Comparison of ENCODE assay signal across 11 cellular contexts in the genomic region with DNA sequence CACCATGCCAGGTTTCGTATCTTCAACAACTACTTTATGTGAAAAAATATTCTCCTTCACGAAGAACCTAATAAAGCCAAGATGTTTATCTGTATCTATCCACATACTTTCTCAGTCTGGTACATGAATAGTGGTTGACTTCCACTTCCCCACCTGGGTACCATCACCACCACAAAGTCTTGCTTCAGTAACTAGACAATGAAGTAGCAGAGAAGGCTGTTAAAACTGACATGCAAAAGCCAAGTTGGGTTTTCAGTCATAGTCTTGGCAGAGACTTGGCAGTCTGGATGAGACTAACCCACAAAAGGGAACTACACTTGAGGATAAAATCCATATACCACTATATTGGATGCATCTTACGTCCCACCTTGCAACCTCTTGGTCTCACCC. TPM values are rescaled to one million over a fixed set of nuclear protein-coding genes. Genes with fewer than 3 reads are reported as not detected.
DNase-seq lines count a peak whose midpoint lies in the region; ATAC-seq and TF ChIP-seq lines count a peak whose summit lies in the region.
"Had no signal": no experiment of that assay in that cellular context is flagged by ENCODE, and none has a peak within 500 bp of the region (broad histone marks: within the 10 kb centered on the region; RNA-seq: fewer than 3 reads in every experiment).

No MANE protein-coding gene starts in this region.

- peak; percentile 54 for ATAC-seq in GM21390 (IDR thresholded peaks at IDR 0.05; ENCODE audit: unreplicated experiment)
- peak; percentile 57 for ATAC-seq in HG03196 (IDR thresholded peaks at IDR 0.05; ENCODE audit: unreplicated experiment)
- ATAC-seq in gastroesophageal sphincter, result no peak
- no peak for ATAC-seq in activated CD8-positive, alpha-beta T cell treated with anti-CD3 and anti-CD28 coated beads for 36 hours

- no peaks in the 10 kb centered on the region for H3K27me3 ChIP-seq in gastroesophageal sphincter
- H3K27me3 ChIP-seq in dorsolateral prefrontal cortex, result no peaks in the 10 kb centered on the region
- H3K27me3 ChIP-seq: BE2C had no signal

- H3K4me1 Mint-ChIP-seq in activated CD8-positive, alpha-beta T cell treated with anti-CD3 and anti-CD28 coated beads for 36 hours (ENCODE audit: low read depth), result peaks cover 10% of the 10 kb centered on the region

- no peaks in the 10 kb centered on the region for H3K9me3 Mint-ChIP-seq in activated CD8-positive, alpha-beta T cell treated with anti-CD3 and anti-CD28 coated beads for 36 hours
- H3K9me3 Mint-ChIP-seq: activated naive CD8-positive, alpha-beta T cell treated with anti-CD3 and anti-CD28 coated beads, Interleukin-2, amount 10 ng/mL, durations not matched to agents 7 days and 5 days had no signal

- H3K27me3 Mint-ChIP-seq in activated CD8-positive, alpha-beta T cell treated with anti-CD3 and anti-CD28 coated beads for 36 hours, result peaks cover 8% of the 10 kb centered on the region
- H3K27me3 Mint-ChIP-seq: activated naive CD8-positive, alpha-beta T cell treated with anti-CD3 and anti-CD28 coated beads, Interleukin-2, amount 10 ng/mL, durations not matched to agents 7 days and 5 days had no signal

- H3K9me3 ChIP-seq in gastroesophageal sphincter, result no peaks in the 10 kb centered on the region
- H3K9me3 ChIP-seq: BE2C had no signal

- H3K4me3 Mint-ChIP-seq in activated CD8-positive, alpha-beta T cell treated with anti-CD3 and anti-CD28 coated beads for 36 hours, result no peak overlapping the region
- H3K4me3 Mint-ChIP-seq: activated naive CD8-positive, alpha-beta T cell treated with anti-CD3 and anti-CD28 coated beads, Interleukin-2, amount 10 ng/mL, durations not matched to agents 7 days and 5 days had no signal

- DNase-seq in GM12865 (ENCODE audit: low read depth) (peak; percentile 42), dorsolateral prefrontal cortex (no peak), Kasumi-1 (lab: John Stamatoyannopoulos, UW) (no peak), islet precursor cell (no peak)
- DNase-seq in activated CD8-positive, alpha-beta T cell treated with anti-CD3 and anti-CD28 coated beads for 36 hours, result no peak
- DNase-seq: activated naive CD8-positive, alpha-beta T cell treated with anti-CD3 and anti-CD28 coated beads, Interleukin-2, amount 10 ng/mL, durations not matched to agents 7 days and 5 days; BE2C; MM.1S had no signal

- POLR2A ChIA-PET in activated CD8-positive, alpha-beta T cell treated with anti-CD3 and anti-CD28 coated beads for 36 hours (lab: Charles Lee), result no interaction called here

- H3K4me3 ChIP-seq in GM12865 (ENCODE audit: low read depth, low read length) (no peak overlapping the region), gastroesophageal sphincter (no peak overlapping the region), dorsolateral prefrontal cortex (no peak overlapping the region)

- no peaks in the 10 kb centered on the region for H3K36me3 Mint-ChIP-seq in activated CD8-positive, alpha-beta T cell treated with anti-CD3 and anti-CD28 coated beads for 36 hours (ENCODE audit: low read depth)

- H3K36me3 ChIP-seq in gastroesophageal sphincter, result peaks cover 0 to 11% of the 10 kb centered on the region in 2 donors
- H3K36me3 ChIP-seq: BE2C had no signal

- peak overlapping the region; percentile 27 to 93 (median 80) for H3K27ac ChIP-seq in gastroesophageal sphincter
- peak overlapping the region in 28 of 59 donors; percentile 5 to 78 (median 59) for H3K27ac ChIP-seq in dorsolateral prefrontal cortex

- TF ChIP-seq EP300 in gastroesophageal sphincter (IDR thresholded peaks at IDR 0.05), result no peak

- WGBS in gastroesophageal sphincter (ENCODE audit: low coverage in 1 of 2), 2 donors, result 81 to 95% methylated on average over 2 to 3 of the region's 3 CpGs

- TF ChIP-seq POLR2A in gastroesophageal sphincter (IDR thresholded peaks at IDR 0.05), result no peak

- no peak overlapping the region for H3K27ac Mint-ChIP-seq in activated CD8-positive, alpha-beta T cell treated with anti-CD3 and anti-CD28 coated beads for 36 hours
- H3K27ac Mint-ChIP-seq: activated naive CD8-positive, alpha-beta T cell treated with anti-CD3 and anti-CD28 coated beads, Interleukin-2, amount 10 ng/mL, durations not matched to agents 7 days and 5 days had no signal

- CTCF ChIA-PET in activated CD8-positive, alpha-beta T cell treated with anti-CD3 and anti-CD28 coated beads for 36 hours (lab: Charles Lee), result interaction anchor here (0.9 to 8.8 kb wide), 3 partner anchors 16 to 160 kb away, joined by 4 to 65 read pairs (median 5); no protein-coding TSS in a partner anchor

- peaks cover 11 to 89% (median 48%) of the 10 kb centered on the region in 3 donors for H3K4me1 ChIP-seq in gastroesophageal sphincter

- TF ChIP-seq CTCF in GM12865 (IDR thresholded peaks at IDR 0.05; ENCODE audit: insufficient read depth, low read depth, low read length, missing control alignments), result no peak
- TF ChIP-seq CTCF in gastroesophageal sphincter (IDR thresholded peaks at IDR 0.05), result no peak
- no peak for TF ChIP-seq CTCF in dorsolateral prefrontal cortex (IDR thresholded peaks at IDR 0.05 in 54 of 56, conservative IDR thresholded peaks at IDR 0.05 in 2 of 56; ENCODE audit: low read depth in 1 of 56, partially characterized antibody in 56 of 56)
- no peak for TF ChIP-seq CTCF in activated CD8-positive, alpha-beta T cell treated with anti-CD3 and anti-CD28 coated beads for 36 hours (IDR thresholded peaks at IDR 0.05)

- intact Hi-C loops in dorsolateral prefrontal cortex (cut with DNase I), result no loop called here
- intact Hi-C loops in activated CD8-positive, alpha-beta T cell treated with anti-CD3 and anti-CD28 coated beads for 36 hours (cut with micrococcal nuclease), result no loop called here

RNA-seq across cellular contexts. Expression of a gene that starts 5.0 kb away (rescaled TPM):
- total RNA-seq in gastroesophageal sphincter (10 to 100 TPM; 32.8 to 48.7 (median 37.6) TPM), dorsolateral prefrontal cortex (10 to 100 TPM; 11.8 to 97.5 (median 27.5) TPM)
- 10 to 100 TPM; 17.3 to 18.6 TPM for total RNA-seq in activated CD8-positive, alpha-beta T cell treated with anti-CD3 and anti-CD28 coated beads for 36 hours

RNA-seq across cellular contexts. Expression of a gene that starts 34.9 kb away (rescaled TPM):
- total RNA-seq in gastroesophageal sphincter, result 100 to 1,000 TPM in 1 of 4 donors, 10 to 100 TPM in 3; 75.0 to 200 (median 92.7) TPM
- total RNA-seq in dorsolateral prefrontal cortex, result 10 to 100 TPM in 102 of 120 experiments, 1 to 10 TPM in 18; 4.7 to 42.5 (median 14.7) TPM
- not detected for total RNA-seq in activated CD8-positive, alpha-beta T cell treated with anti-CD3 and anti-CD28 coated beads for 36 hours

Comparison
In these comparisons a context has a peak if more than half of its experiments do, and no peak if none do; other contexts are left out.
1. ATAC-seq: peak in GM21390 (single experiment) and HG03196 (single experiment); none in gastroesophageal sphincter (single experiment) and activated CD8-positive, alpha-beta T cell treated with anti-CD3 and anti-CD28 coated beads for 36 hours (single experiment).
2. RNA of a gene that starts 34.9 kb away (total RNA-seq): 75.0 to 200 TPM in gastroesophageal sphincter and 4.7 to 42.5 TPM in dorsolateral prefrontal cortex; not detected in activated CD8-positive, alpha-beta T cell treated with anti-CD3 and anti-CD28 coated beads for 36 hours; every median in the first group is over 4 times any median in the second.